Comparison of ENCODE assay signal across 1 cellular context in the genomic region with DNA sequence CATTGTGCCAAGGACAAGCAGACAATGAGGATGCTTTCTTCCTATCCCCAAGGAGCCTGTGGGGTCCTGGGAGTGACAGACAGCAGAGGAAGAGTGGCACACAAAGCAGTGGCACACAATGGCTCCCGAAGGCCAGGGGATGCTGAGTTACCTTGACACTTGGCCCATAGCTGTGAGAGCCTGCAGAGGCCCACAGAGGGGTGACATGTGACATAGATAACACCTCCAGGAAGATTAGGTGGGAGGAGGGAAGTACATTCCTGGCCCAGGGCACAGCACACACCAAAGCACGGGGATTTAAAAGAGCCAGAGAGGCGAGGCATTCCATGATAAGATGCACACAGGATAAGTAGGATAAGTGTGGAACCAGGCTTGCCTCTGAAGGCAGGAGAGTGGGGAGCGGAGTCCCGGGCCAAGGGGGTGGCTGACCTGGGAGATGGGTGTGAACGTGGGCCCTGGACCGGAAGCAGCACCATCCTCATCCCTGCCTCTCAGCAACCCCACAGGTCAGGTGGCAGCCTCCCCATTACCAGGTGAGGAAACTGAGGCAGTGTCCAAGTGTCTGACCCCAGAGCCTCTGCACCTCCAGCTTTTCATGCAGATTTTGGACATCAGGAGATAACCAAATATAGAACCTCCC.
TF ChIP-seq lines count a peak whose summit lies in the region.

No MANE protein-coding gene starts in this region.

TF ChIP-seq in HepG2, 621 proteins besides CTCF, POLR2A, EP300 and RAD21 (continued from another document):
- TF ChIP-seq, protein P1, sequence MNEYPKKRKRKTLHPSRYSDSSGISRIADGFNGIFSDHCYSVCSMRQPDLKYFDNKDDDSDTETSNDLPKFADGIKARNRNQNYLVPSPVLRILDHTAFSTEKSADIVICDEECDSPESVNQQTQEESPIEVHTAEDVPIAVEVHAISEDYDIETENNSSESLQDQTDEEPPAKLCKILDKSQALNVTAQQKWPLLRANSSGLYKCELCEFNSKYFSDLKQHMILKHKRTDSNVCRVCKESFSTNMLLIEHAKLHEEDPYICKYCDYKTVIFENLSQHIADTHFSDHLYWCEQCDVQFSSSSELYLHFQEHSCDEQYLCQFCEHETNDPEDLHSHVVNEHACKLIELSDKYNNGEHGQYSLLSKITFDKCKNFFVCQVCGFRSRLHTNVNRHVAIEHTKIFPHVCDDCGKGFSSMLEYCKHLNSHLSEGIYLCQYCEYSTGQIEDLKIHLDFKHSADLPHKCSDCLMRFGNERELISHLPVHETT (CRISPR knock-in tag; conservative IDR thresholded peaks at IDR 0.05), result no peak
- TF ChIP-seq ARNTL (CRISPR knock-in tag; IDR thresholded peaks at IDR 0.05), result peak; percentile 67; the same call in 1 of the 2 replicates
